29 cellular contexts compared by ENCODE assay signal in genomic region chr16:86877108-86877507, GRCh38.
"Had no signal": no experiment of that assay in that cellular context is flagged by ENCODE, and none has a peak within 500 bp of the region (broad histone marks: within the 10 kb centered on the region; RNA-seq: fewer than 3 reads in every experiment).

No MANE protein-coding gene starts in this region.

- H3K9me3 ChIP-seq: ascending aorta, gastrocnemius medialis had no signal

- ATAC-seq: activated naive CD4-positive, alpha-beta T cell treated with anti-CD3 and anti-CD28 coated beads, Interleukin-2, amount 50 U/mL, for 72 hours; activated T-cell treated with anti-CD3 and anti-CD28 coated beads, Interleukin-2, amount 50 U/mL, for 72 hours; effector memory CD8-positive, alpha-beta T cell; foreskin keratinocyte; gastrocnemius medialis; heart left ventricle had no signal

- DNase-seq: activated CD4-positive, alpha-beta memory T cell treated with anti-CD3 and anti-CD28 coated beads, Interleukin-2, amount 10 ng/mL, durations not matched to agents 7 days and 5 days; activated CD4-positive, alpha-beta T cell treated with anti-CD3 and anti-CD28 coated beads for 4 hours; activated CD4-positive, alpha-beta T cell treated with anti-CD3 and anti-CD28 coated beads, Interleukin-2, amount 10 ng/mL, durations not matched to agents 7 days and 5 days; activated CD4-positive, alpha-beta T cell treated with anti-CD3 and anti-CD28 coated beads, Interleukin-2, amount 50 U/mL, for 4 hours; activated CD4-positive, CD25-positive, alpha-beta regulatory T cell; activated CD4-positive, CD25-positive, alpha-beta regulatory T cell treated with anti-CD3 and anti-CD28 coated beads, Interleukin-2, amount 50 U/mL, for 72 hours; activated CD8-positive, alpha-beta memory T cell treated with anti-CD3 and anti-CD28 coated beads, Interleukin-2, amount 50 U/mL, for 48 hours; activated gamma-delta T cell; activated naive CD4-positive, alpha-beta T cell; activated naive CD4-positive, alpha-beta T cell treated with anti-CD3 and anti-CD28 coated beads, Interleukin-2, amount 10 ng/mL, durations not matched to agents 7 days and 5 days; activated naive CD8-positive, alpha-beta T cell treated with anti-CD3 and anti-CD28 coated beads, Interleukin-2, amount 10 ng/mL, durations not matched to agents 7 days and 5 days; activated T-cell treated with anti-CD3 and anti-CD28 coated beads for 4 hours; activated T-cell treated with anti-CD3 and anti-CD28 coated beads, Interleukin-2, amount 50 U/mL, for 24 hours; activated T-cell treated with anti-CD3 and anti-CD28 coated beads, Interleukin-2, amount 50 U/mL, for 72 hours; cortex of kidney; dermis blood vessel endothelial cell; effector CD4-positive, alpha-beta T cell; effector memory CD8-positive, alpha-beta T cell; erythroblast; foreskin keratinocyte; gastrocnemius medialis; glutamatergic neuron; heart left ventricle; T-helper 2 cell had no signal

- H3K36me3 ChIP-seq: ascending aorta, breast epithelium, cardiac muscle cell, esophagus muscularis mucosa, gastrocnemius medialis, heart left ventricle had no signal

- H3K27ac ChIP-seq: ascending aorta, breast epithelium, cardiac muscle cell, esophagus muscularis mucosa, foreskin keratinocyte, gastrocnemius medialis, heart left ventricle had no signal

- H3K27me3 ChIP-seq: ascending aorta, cardiac muscle cell, foreskin keratinocyte had no signal

- H3K4me1 ChIP-seq: ascending aorta, breast epithelium, foreskin keratinocyte had no signal

- H3K4me3 ChIP-seq: ascending aorta, breast epithelium, cardiac muscle cell, esophagus muscularis mucosa, gastrocnemius medialis, heart left ventricle had no signal
